ENCODE assay signal across 17 cellular contexts in genomic region chr6:148069256-148069655, GRCh38.
"Had no signal": no experiment of that assay in that cellular context is flagged by ENCODE, and none has a peak within 500 bp of the region (broad histone marks: within the 10 kb centered on the region; RNA-seq: fewer than 3 reads in every experiment).

No MANE protein-coding gene starts in this region.

- H3K36me3 Mint-ChIP-seq: activated CD4-positive, alpha-beta memory T cell treated with anti-CD3 and anti-CD28 coated beads for 36 hours; activated naive CD8-positive, alpha-beta T cell had no signal

- H3K4me3 Mint-ChIP-seq: activated CD4-positive, alpha-beta memory T cell treated with anti-CD3 and anti-CD28 coated beads for 36 hours; activated CD4-positive, alpha-beta T cell treated with anti-CD3 and anti-CD28 coated beads for 36 hours; activated naive CD8-positive, alpha-beta T cell; endodermal cell; stimulated activated naive CD8-positive, alpha-beta T cell treated with anti-CD3 and anti-CD28 coated beads, Interleukin-15, amount 100 ng/mL, for 72 hours; T-helper 1 cell treated with Interleukin-12 subunit alpha and Interleukin-12 subunit beta and Interleukin-4 antibody, amounts not matched to agents 30 μg/mL and 1 μg/mL, for 36 hours; WTC11 had no signal

- H3K27me3 Mint-ChIP-seq: activated CD4-positive, alpha-beta memory T cell treated with anti-CD3 and anti-CD28 coated beads for 36 hours had no signal

- H3K4me1 Mint-ChIP-seq: activated CD4-positive, alpha-beta T cell treated with anti-CD3 and anti-CD28 coated beads for 36 hours; endodermal cell; stimulated activated naive CD8-positive, alpha-beta T cell treated with anti-CD3 and anti-CD28 coated beads, Interleukin-15, amount 100 ng/mL, for 72 hours had no signal

- ATAC-seq: activated CD4-positive, alpha-beta T cell treated with anti-CD3 and anti-CD28 coated beads for 36 hours; body of pancreas; foreskin keratinocyte; psoas muscle; right cardiac atrium; stimulated activated naive CD8-positive, alpha-beta T cell treated with anti-CD3 and anti-CD28 coated beads, Interleukin-15, amount 100 ng/mL, for 72 hours; WTC11 had no signal

- H3K9me3 Mint-ChIP-seq: stimulated activated naive CD8-positive, alpha-beta T cell treated with anti-CD3 and anti-CD28 coated beads, Interleukin-15, amount 100 ng/mL, for 72 hours had no signal

- DNase-seq: activated CD4-positive, alpha-beta memory T cell treated with anti-CD3 and anti-CD28 coated beads for 36 hours; activated CD4-positive, alpha-beta T cell treated with anti-CD3 and anti-CD28 coated beads for 36 hours; activated T-cell treated with anti-CD3 and anti-CD28 coated beads for 4 hours; body of pancreas; caudate nucleus; endodermal cell; foreskin keratinocyte; midbrain; psoas muscle; right cardiac atrium; stimulated activated CD4-positive, alpha-beta T cell treated with anti-CD3 and anti-CD28 coated beads, Interleukin-15, amount 100 ng/mL, for 24 hours; stimulated activated CD4-positive, alpha-beta T cell treated with anti-CD3 and anti-CD28 coated beads, Interleukin-2, amount 100 ng/mL, for 48 hours; stimulated activated naive CD8-positive, alpha-beta T cell treated with anti-CD3 and anti-CD28 coated beads, Interleukin-15, amount 100 ng/mL, for 72 hours; transverse colon had no signal

- H3K27ac Mint-ChIP-seq: activated CD4-positive, alpha-beta memory T cell treated with anti-CD3 and anti-CD28 coated beads for 36 hours; activated CD4-positive, alpha-beta T cell treated with anti-CD3 and anti-CD28 coated beads for 36 hours; activated naive CD8-positive, alpha-beta T cell; endodermal cell; T-helper 1 cell treated with Interleukin-12 subunit alpha and Interleukin-12 subunit beta and Interleukin-4 antibody, amounts not matched to agents 30 μg/mL and 1 μg/mL, for 36 hours; WTC11 had no signal
